Comparison of ENCODE assay signal across 8 cellular contexts in genomic region chr3:184380210-184380626, GRCh38. TPM values are rescaled to one million over a fixed set of nuclear protein-coding genes. Genes with fewer than 3 reads are reported as not detected.
DNase-seq lines count a peak whose midpoint lies in the region; ATAC-seq and TF ChIP-seq lines count a peak whose summit lies in the region.

No MANE protein-coding gene starts in this region.

- H3K9me3 ChIP-seq in Panc1 (ENCODE audit: control insufficient read depth, insufficient read depth, low read depth, low read length) (no peaks in the 10 kb centered on the region), ectodermal cell (ENCODE audit: control insufficient read depth, low read length) (no peaks in the 10 kb centered on the region), right lobe of liver (no peaks in the 10 kb centered on the region), thyroid gland (no peaks in the 10 kb centered on the region)

- in situ Hi-C loops in Panc1 (cut with HindIII; ENCODE audit: low pct_unique_long_range_greater_than_20kb, low sequenced_read_pairs) = no loop called here

- H3K36me3 ChIP-seq in Panc1 (ENCODE audit: control insufficient read depth, insufficient read depth, low read length) (no peaks in the 10 kb centered on the region), ectodermal cell (ENCODE audit: control insufficient read depth, insufficient read depth, low read length) (no peaks in the 10 kb centered on the region), right lobe of liver (peaks cover 0 to 18% (median 6%) of the 10 kb centered on the region in 4 donors), thyroid gland (no peaks in the 10 kb centered on the region)

- POLR2A ChIA-PET in Panc1 (lab: Charles Lee) = no interaction called here

- H3K27me3 ChIP-seq in Panc1 (ENCODE audit: control insufficient read depth, insufficient read depth, low read length) = peaks cover 12% of the 10 kb centered on the region
- H3K27me3 ChIP-seq in ectodermal cell (ENCODE audit: control insufficient read depth, insufficient read depth, low read length, poor library complexity, severe bottlenecking) = peaks cover 35% of the 10 kb centered on the region
- H3K27me3 ChIP-seq in right lobe of liver = no peaks in the 10 kb centered on the region
- peaks cover 6% of the 10 kb centered on the region for H3K27me3 ChIP-seq in thyroid gland

- H3K4me1 ChIP-seq in Panc1 (ENCODE audit: control insufficient read depth, insufficient read depth, low read length) (no peaks in the 10 kb centered on the region), ectodermal cell (ENCODE audit: control insufficient read depth, insufficient read depth, low read length) (peaks cover 29% of the 10 kb centered on the region), right lobe of liver (peaks cover 0 to 16% (median 0%) of the 10 kb centered on the region in 4 donors), thyroid gland (peaks cover 7 to 25% of the 10 kb centered on the region in 2 donors)

- intact Hi-C loops in Panc1 (cut with micrococcal nuclease; ENCODE audit: unreplicated experiment) = no loop called here
- intact Hi-C loops in right lobe of liver (cut with DNase I) = no loop called here
- intact Hi-C loops in thyroid gland (cut with DNase I) = no loop called here

- no TSS peak for BruUV-seq in Panc1 (replicated peaks; lab: Mats Ljungman, UMichigan)

- CTCF ChIA-PET in Panc1 (lab: Charles Lee) = no interaction called here

- peak overlapping the region; percentile 29 to 33; a peak in 2 of 4 replicates for H3K4me3 ChIP-seq in Panc1 (ENCODE audit: low read depth in 2 of 2, low read length in 2 of 2)
- H3K4me3 ChIP-seq in ectodermal cell (ENCODE audit: insufficient read depth, low read depth, low read length) = peak overlapping the region; percentile 40
- peak overlapping the region; percentile 44 to 70 (median 54) for H3K4me3 ChIP-seq in right lobe of liver
- peak overlapping the region in 2 of 3 donors; percentile 25 to 43 for H3K4me3 ChIP-seq in thyroid gland (replicated peaks in 1 of 3)

- TF ChIP-seq CTCF in Panc1 (IDR thresholded peaks at IDR 0.05) (no peak), right lobe of liver (IDR thresholded peaks at IDR 0.05) (no peak), thyroid gland (IDR thresholded peaks at IDR 0.05) (no peak)

- TF ChIP-seq POLR2A in right lobe of liver (IDR thresholded peaks at IDR 0.05) (no peak), thyroid gland (IDR thresholded peaks at IDR 0.05) (no peak), GM18505 (IDR thresholded peaks at IDR 0.05; ENCODE audit: borderline replicate concordance, extremely low read depth, insufficient read depth, insufficient read length) (no peak)

- DNase-seq in NCI-H1105 treated with DMSO at 0.1 percent for 48 hours (lab: John Stamatoyannopoulos, UW) = peak; percentile 3
- DNase-seq in NCI-H1105 (lab: John Stamatoyannopoulos, UW) = no peak
- DNase-seq in Panc1 (ENCODE audit: low read depth, low spot score) = no peak
- DNase-seq in right lobe of liver = peak; percentile 83 to 89 (median 87)
- peak; percentile 41 to 43 for DNase-seq in thyroid gland

- 0% methylated on average over 56 of the region's 58 CpGs for WGBS in ectodermal cell, 2 experiments
- WGBS in right lobe of liver (ENCODE audit: insufficient coverage, low coverage, low lambda C conversion rate, missing lambda C conversion rate) = 0% methylated on average over 5 of the region's 58 CpGs
- WGBS in thyroid gland, 2 donors = 6% methylated on average over 7 of the region's 58 CpGs; no CpG with 5 or more reads in 1 of the 2 donors

- no peak overlapping the region for H3K27ac ChIP-seq in Panc1 (ENCODE audit: low read length)
- H3K27ac ChIP-seq in ectodermal cell (ENCODE audit: insufficient read depth, low read depth, low read length, poor library complexity, severe bottlenecking) = no peak overlapping the region
- peak overlapping the region in 1 of 3 donors; percentile 66 for H3K27ac ChIP-seq in right lobe of liver
- no peak overlapping the region for H3K27ac ChIP-seq in thyroid gland

- ATAC-seq in Panc1 (peak; percentile 56), right lobe of liver (peak; percentile 43 to 44 (median 44)), GM21423 (IDR thresholded peaks at IDR 0.05; ENCODE audit: unreplicated experiment) (no peak), GM18505 (IDR thresholded peaks at IDR 0.05; ENCODE audit: unreplicated experiment) (no peak)

RNA-seq across cellular contexts. Expression of gene CHRD, which starts 0.4 kb away (rescaled TPM):
- total RNA-seq in Panc1 (2021; ENCODE audit: unreplicated experiment) = 1.4 TPM
- polyA plus RNA-seq in Panc1 (2012; ENCODE audit: insufficient read length) = 1.3 TPM
- 9.1 TPM for polyA plus RNA-seq in ectodermal cell (2013, experiment 1 of 4)
- 8.6 TPM for polyA plus RNA-seq in ectodermal cell (2013, experiment 2 of 4)
- 9.9 TPM for polyA plus RNA-seq in ectodermal cell (2013, experiment 3 of 4)
- polyA plus RNA-seq in ectodermal cell (2013, experiment 4 of 4) = 12.7 TPM
- total RNA-seq in right lobe of liver = 10 to 100 TPM; 19.5 to 97.2 (median 64.8) TPM
- total RNA-seq in thyroid gland = 10 to 100 TPM in 2 of 4 donors, 1 to 10 TPM in 2; 4.1 to 14.8 (median 8.0) TPM

RNA-seq across cellular contexts. Expression of gene THPO, which starts 2.2 kb away (rescaled TPM):
- total RNA-seq in Panc1 (2021; ENCODE audit: unreplicated experiment) (not detected), right lobe of liver (10 to 100 TPM in 3 of 6 experiments, 1 to 10 TPM in 3; 8.2 to 12.1 (median 10.5) TPM), thyroid gland (under 1 TPM in 1 of 4 donors, not detected in 3; 0.13 TPM)
- polyA plus RNA-seq in Panc1 (2012; ENCODE audit: insufficient read length) = 0.17 TPM
- polyA plus RNA-seq in ectodermal cell (2013, experiment 1 of 4) = 3.0 TPM
- polyA plus RNA-seq in ectodermal cell (2013, experiment 2 of 4) = 3.0 TPM
- polyA plus RNA-seq in ectodermal cell (2013, experiment 3 of 4) = 1.6 TPM
- 1.5 TPM for polyA plus RNA-seq in ectodermal cell (2013, experiment 4 of 4)

RNA-seq across cellular contexts. Expression of gene POLR2H, which starts 18.7 kb away (rescaled TPM):
- 156 TPM for total RNA-seq in Panc1 (2021; ENCODE audit: unreplicated experiment)
- 183 TPM for polyA plus RNA-seq in Panc1 (2012; ENCODE audit: insufficient read length)
- polyA plus RNA-seq in ectodermal cell (2013, experiment 1 of 4) = 116 TPM
- polyA plus RNA-seq in ectodermal cell (2013, experiment 2 of 4) = 121 TPM
- 105 TPM for polyA plus RNA-seq in ectodermal cell (2013, experiment 3 of 4)
- polyA plus RNA-seq in ectodermal cell (2013, experiment 4 of 4) = 123 TPM
- total RNA-seq in right lobe of liver = 10 to 100 TPM; 27.4 to 65.7 (median 35.3) TPM
- total RNA-seq in thyroid gland = 100 to 1,000 TPM in 1 of 4 donors, 10 to 100 TPM in 3; 58.1 to 113 (median 85.6) TPM

RNA-seq across cellular contexts. Expression of gene CLCN2, which starts 18.8 kb away (rescaled TPM):
- total RNA-seq in Panc1 (2021; ENCODE audit: unreplicated experiment) = 22.5 TPM
- polyA plus RNA-seq in Panc1 (2012; ENCODE audit: insufficient read length) = 21.4 TPM
- polyA plus RNA-seq in ectodermal cell (2013, experiment 1 of 4) = 45.1 TPM
- 48.2 TPM for polyA plus RNA-seq in ectodermal cell (2013, experiment 2 of 4)
- polyA plus RNA-seq in ectodermal cell (2013, experiment 3 of 4) = 40.2 TPM
- polyA plus RNA-seq in ectodermal cell (2013, experiment 4 of 4) = 44.0 TPM
- total RNA-seq in right lobe of liver = 1 to 10 TPM; 1.8 to 2.9 (median 2.5) TPM
- 1 to 10 TPM; 4.3 to 7.6 (median 5.2) TPM for total RNA-seq in thyroid gland

RNA-seq across cellular contexts. Expression of gene FAM131A, which starts 42.8 kb away (rescaled TPM):
- total RNA-seq in Panc1 (2021; ENCODE audit: unreplicated experiment) = 30.1 TPM
- polyA plus RNA-seq in Panc1 (2012; ENCODE audit: insufficient read length) = 31.9 TPM
- 25.5 TPM for polyA plus RNA-seq in ectodermal cell (2013, experiment 1 of 4)
- 24.2 TPM for polyA plus RNA-seq in ectodermal cell (2013, experiment 2 of 4)
- polyA plus RNA-seq in ectodermal cell (2013, experiment 3 of 4) = 20.9 TPM
- polyA plus RNA-seq in ectodermal cell (2013, experiment 4 of 4) = 21.4 TPM
- 1 to 10 TPM; 2.4 to 6.5 (median 3.1) TPM for total RNA-seq in right lobe of liver
- 10 to 100 TPM; 19.2 to 35.1 (median 22.5) TPM for total RNA-seq in thyroid gland

Comparison
In these comparisons a context has a peak if more than half of its experiments do, and no peak if none do; other contexts are left out.
1. DNase-seq: peak in NCI-H1105 treated with DMSO at 0.1 percent for 48 hours (single experiment), right lobe of liver (3 of 3) and thyroid gland (2 of 2); none in NCI-H1105 (single experiment) and Panc1 (single experiment).
2. ATAC-seq: peak in Panc1 (single experiment) and right lobe of liver (4 of 4); none in GM21423 (single experiment) and GM18505 (single experiment).
3. Peak in every context shown above with its lines, with median percentiles within 50 percentile points of each other: H3K4me3 ChIP-seq.